14 cellular contexts compared by ENCODE assay signal in genomic region chr3:172135185-172135584, GRCh38.
A peak's percentile ranks its signal among the peaks of the same experiment; 100 is the strongest.
DNase-seq lines count a peak whose midpoint lies in the region; ATAC-seq, FAIRE-seq and TF ChIP-seq lines count a peak whose summit lies in the region.
"Had no signal": no experiment of that assay in that cellular context is flagged by ENCODE, and none has a peak within 500 bp of the region (broad histone marks: within the 10 kb centered on the region; RNA-seq: fewer than 3 reads in every experiment).

No MANE protein-coding gene starts in this region.

- peaks cover 8% of the 10 kb centered on the region for H3K9me3 Mint-ChIP-seq in T-helper 1 cell treated with Interleukin-12 subunit alpha and Interleukin-12 subunit beta and Interleukin-4 antibody, amounts not matched to agents 30 μg/mL and 1 μg/mL, for 36 hours
- H3K9me3 Mint-ChIP-seq in T-helper 2 cell treated with Interferon-gamma antibody and Interleukin-4, amounts not matched to agents 5 μg/mL and 100 μg/mL, for 36 hours, result peaks cover 4% of the 10 kb centered on the region
- H3K9me3 Mint-ChIP-seq: activated T-helper 1 cell treated with anti-CD3 and anti-CD28 coated beads, Interleukin-12 subunit alpha, Interleukin-12 subunit beta, Interleukin-2, Interleukin-4 antibody, amounts not matched to agents 30 ng/mL and 10 ng/mL and 1 ng/mL, durations not matched to agents 14 hours and 24 hours and 36 hours had no signal

- H3K27ac ChIP-seq in ascending aorta (peak overlapping the region; percentile 34 to 65), left lung (peak overlapping the region; percentile 69 to 98), subcutaneous abdominal adipose tissue (ENCODE audit: low read depth, low read length) (peak overlapping the region; percentile 90)

- FAIRE-seq in GM12891 (lab: Jason Lieb, UNC), result no peak

- H3K27me3 ChIP-seq in ascending aorta (no peaks in the 10 kb centered on the region), left lung (no peaks in the 10 kb centered on the region), subcutaneous abdominal adipose tissue (ENCODE audit: control insufficient read depth in 5 of 5, insufficient read depth in 4 of 5, low read length in 5 of 5) (no peaks in the 10 kb centered on the region)

- peaks cover 58% of the 10 kb centered on the region for H3K4me1 Mint-ChIP-seq in T-helper 1 cell treated with Interleukin-12 subunit alpha and Interleukin-12 subunit beta and Interleukin-4 antibody, amounts not matched to agents 30 μg/mL and 1 μg/mL, for 36 hours (ENCODE audit: low read depth)
- H3K4me1 Mint-ChIP-seq in T-helper 2 cell treated with Interferon-gamma antibody and Interleukin-4, amounts not matched to agents 5 μg/mL and 100 μg/mL, for 36 hours (ENCODE audit: low read depth), result peaks cover 62% of the 10 kb centered on the region

- no peak for TF ChIP-seq POLR2A in GM12891 (IDR thresholded peaks at IDR 0.05; ENCODE audit: low read depth, low read length)

- peaks cover 20% of the 10 kb centered on the region for H3K36me3 Mint-ChIP-seq in T-helper 1 cell treated with Interleukin-12 subunit alpha and Interleukin-12 subunit beta and Interleukin-4 antibody, amounts not matched to agents 30 μg/mL and 1 μg/mL, for 36 hours (ENCODE audit: low read depth)
- H3K36me3 Mint-ChIP-seq in T-helper 2 cell treated with Interferon-gamma antibody and Interleukin-4, amounts not matched to agents 5 μg/mL and 100 μg/mL, for 36 hours (ENCODE audit: low read depth), result peaks cover 20% of the 10 kb centered on the region

- peaks cover 11 to 38% of the 10 kb centered on the region in 2 donors for H3K4me1 ChIP-seq in ascending aorta
- H3K4me1 ChIP-seq in left lung, result peaks cover 45 to 100% of the 10 kb centered on the region in 2 donors
- H3K4me1 ChIP-seq in subcutaneous abdominal adipose tissue (ENCODE audit: control insufficient read depth in 5 of 5, insufficient read depth in 5 of 5, low read length in 5 of 5), result peaks cover 15 to 63% (median 52%) of the 10 kb centered on the region in 5 donors

- ATAC-seq in left lung, result no peak
- no peak for ATAC-seq in left lobe of liver
- ATAC-seq: left cardiac atrium had no signal

- no peak overlapping the region for H3K4me3 Mint-ChIP-seq in T-helper 1 cell treated with Interleukin-12 subunit alpha and Interleukin-12 subunit beta and Interleukin-4 antibody, amounts not matched to agents 30 μg/mL and 1 μg/mL, for 36 hours
- H3K4me3 Mint-ChIP-seq in T-helper 2 cell treated with Interferon-gamma antibody and Interleukin-4, amounts not matched to agents 5 μg/mL and 100 μg/mL, for 36 hours, result no peak overlapping the region
- H3K4me3 Mint-ChIP-seq: activated T-helper 1 cell treated with anti-CD3 and anti-CD28 coated beads, Interleukin-12 subunit alpha, Interleukin-12 subunit beta, Interleukin-2, Interleukin-4 antibody, amounts not matched to agents 30 ng/mL and 10 ng/mL and 1 ng/mL, durations not matched to agents 14 hours and 24 hours and 36 hours had no signal

- H3K9me3 ChIP-seq in ascending aorta, result no peaks in the 10 kb centered on the region
- H3K9me3 ChIP-seq in left lung, result no peaks in the 10 kb centered on the region
- no peaks in the 10 kb centered on the region for H3K9me3 ChIP-seq in subcutaneous abdominal adipose tissue (ENCODE audit: control insufficient read depth in 5 of 5, low read length in 5 of 5)

- peak overlapping the region; percentile 5 for H3K27ac Mint-ChIP-seq in T-helper 1 cell treated with Interleukin-12 subunit alpha and Interleukin-12 subunit beta and Interleukin-4 antibody, amounts not matched to agents 30 μg/mL and 1 μg/mL, for 36 hours
- H3K27ac Mint-ChIP-seq in T-helper 2 cell treated with Interferon-gamma antibody and Interleukin-4, amounts not matched to agents 5 μg/mL and 100 μg/mL, for 36 hours, result no peak overlapping the region
- H3K27ac Mint-ChIP-seq: activated T-helper 1 cell treated with anti-CD3 and anti-CD28 coated beads, Interleukin-12 subunit alpha, Interleukin-12 subunit beta, Interleukin-2, Interleukin-4 antibody, amounts not matched to agents 30 ng/mL and 10 ng/mL and 1 ng/mL, durations not matched to agents 14 hours and 24 hours and 36 hours had no signal

- H3K4me3 ChIP-seq in ascending aorta (no peak overlapping the region), left lung (no peak overlapping the region), subcutaneous abdominal adipose tissue (ENCODE audit: low read depth in 1 of 5, low read length in 5 of 5) (no peak overlapping the region)

- intact Hi-C loops in ascending aorta (cut with DNase I) (no loop called here), left lung (cut with DNase I) (no loop called here)

- H3K9ac ChIP-seq in subcutaneous abdominal adipose tissue (ENCODE audit: low read length in 5 of 5), result no peak overlapping the region

- H3K27me3 Mint-ChIP-seq in T-helper 1 cell treated with Interleukin-12 subunit alpha and Interleukin-12 subunit beta and Interleukin-4 antibody, amounts not matched to agents 30 μg/mL and 1 μg/mL, for 36 hours (ENCODE audit: low read depth), result no peaks in the 10 kb centered on the region
- H3K27me3 Mint-ChIP-seq in T-helper 2 cell treated with Interferon-gamma antibody and Interleukin-4, amounts not matched to agents 5 μg/mL and 100 μg/mL, for 36 hours (ENCODE audit: low read depth), result no peaks in the 10 kb centered on the region

- DNase-seq in T-helper 1 cell (no peak), ascending aorta (ENCODE audit: low spot score in 2 of 2) (no peak), left lung (no peak), GM12891 (ENCODE audit: insufficient read length, low spot score) (no peak), left lobe of liver (ENCODE audit: low spot score) (no peak)
- DNase-seq in T-helper 2 cell treated with Interferon-gamma antibody and Interleukin-4, amounts not matched to agents 5 μg/mL and 100 μg/mL, for 36 hours (ENCODE audit: low spot score), result no peak
- DNase-seq: ACHN, DND-41, Kasumi-1, left cardiac atrium, NCI-H446 had no signal

- peaks cover 0 to 4% of the 10 kb centered on the region in 2 donors for H3K36me3 ChIP-seq in ascending aorta
- H3K36me3 ChIP-seq in left lung, result no peaks in the 10 kb centered on the region
- H3K36me3 ChIP-seq in subcutaneous abdominal adipose tissue (ENCODE audit: control insufficient read depth in 5 of 5, insufficient read depth in 5 of 5, low read length in 5 of 5), result peaks cover 0 to 8% (median 3%) of the 10 kb centered on the region in 5 donors

- no peak for TF ChIP-seq CTCF in ascending aorta (IDR thresholded peaks at IDR 0.05)
- TF ChIP-seq CTCF in left lung (IDR thresholded peaks at IDR 0.05), result no peak

TF ChIP-seq in GM12891, 5 proteins besides CTCF, POLR2A, EP300 and RAD21:
- no peak for TF ChIP-seq SPI1 (IDR thresholded peaks at IDR 0.05; ENCODE audit: low read depth, low read length)
- no peak for TF ChIP-seq TAF1 (IDR thresholded peaks at IDR 0.05; ENCODE audit: low read depth, low read length)
- TF ChIP-seq POU2F2 (IDR thresholded peaks at IDR 0.05; ENCODE audit: low read depth, low read length), result no peak
- no peak for TF ChIP-seq PAX5 (IDR thresholded peaks at IDR 0.05; ENCODE audit: insufficient read depth, low read length, severe bottlenecking)
- no peak for TF ChIP-seq POLR2AphosphoS5 (IDR thresholded peaks at IDR 0.05; ENCODE audit: low read depth, low read length)
TF ChIP-seq in GM12891: peak in this region for 0.
